In the genomic region with DNA sequence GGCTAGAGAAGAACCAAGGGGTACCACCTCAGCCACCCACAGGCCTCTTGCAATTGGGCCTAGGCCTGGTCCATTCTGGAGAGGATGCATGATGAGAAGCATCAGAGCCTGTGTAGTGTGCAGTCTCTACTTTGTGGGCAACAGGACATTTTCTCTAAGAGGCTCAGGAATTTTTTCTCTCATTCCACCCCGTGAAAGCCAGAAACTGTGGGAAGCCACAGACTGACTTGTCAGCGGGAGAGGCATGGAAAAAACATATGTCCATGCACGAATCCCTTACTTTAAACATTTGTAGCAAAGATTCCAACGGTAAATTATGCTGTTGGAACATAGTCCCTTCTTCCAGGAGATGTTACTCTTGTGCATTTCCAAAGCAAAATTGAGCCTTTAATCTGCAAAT, we compare ENCODE assay signal across 18 cellular contexts.
DNase-seq lines count a peak whose midpoint lies in the region; ATAC-seq, FAIRE-seq and TF ChIP-seq lines count a peak whose summit lies in the region.
"Had no signal": no experiment of that assay in that cellular context is flagged by ENCODE, and none has a peak within 500 bp of the region (broad histone marks: within the 10 kb centered on the region; RNA-seq: fewer than 3 reads in every experiment).

No MANE protein-coding gene starts in this region.

- intact Hi-C loops in left ventricle myocardium superior (cut with micrococcal nuclease) = no loop called here
- intact Hi-C loops in Right ventricle myocardium inferior (cut with DNase I) = no loop called here
- intact Hi-C loops in transverse colon (cut with DNase I; ENCODE audit: low total_unique reads) = no loop called here

- peaks cover 21 to 36% of the 10 kb centered on the region in 2 donors for H3K4me1 Mint-ChIP-seq in effector memory CD8-positive, alpha-beta T cell (ENCODE audit: low read depth in 2 of 2)
- peaks cover 9% of the 10 kb centered on the region for H3K4me1 Mint-ChIP-seq in nephron progenitor cell

- H3K27ac Mint-ChIP-seq in effector memory CD8-positive, alpha-beta T cell = peak overlapping the region; percentile 72 to 84
- H3K27ac Mint-ChIP-seq in nephron progenitor cell = peak overlapping the region; percentile 91

- DNase-seq in left ventricle myocardium superior = no peak
- DNase-seq in Right ventricle myocardium inferior (ENCODE audit: missing footprints) = no peak
- no peak for DNase-seq in effector memory CD8-positive, alpha-beta T cell
- DNase-seq in nephron progenitor cell = no peak
- DNase-seq in transverse colon = no peak
- DNase-seq in D721Med (ENCODE audit: insufficient read length, low spot score) = no peak
- DNase-seq in DMS79 (lab: John Stamatoyannopoulos, UW) = no peak
- DNase-seq in HCEC 1CT = no peak
- DNase-seq: activated CD4-positive, alpha-beta T cell treated with anti-CD3 and anti-CD28 coated beads for 4 hours; activated gamma-delta T cell; AML-193; caudate nucleus; hypothalamus; NCI-H2107; NCI-H748 treated with DMSO at 0.1 percent for 48 hours; ovary; RPMI8226 had no signal

- H3K4me3 Mint-ChIP-seq in effector memory CD8-positive, alpha-beta T cell = peak overlapping the region in 1 of 2 donors; percentile 47
- H3K4me3 Mint-ChIP-seq in nephron progenitor cell = no peak overlapping the region

- no peak for TF ChIP-seq POLR2A in transverse colon (IDR thresholded peaks at IDR 0.05)

- no peak for FAIRE-seq in D721Med (lab: Jason Lieb, UNC)
- FAIRE-seq: urothelium cell line had no signal

- no peaks in the 10 kb centered on the region for H3K27me3 ChIP-seq in transverse colon
- H3K27me3 ChIP-seq: ovary had no signal

- no peak for TF ChIP-seq EP300 in transverse colon (IDR thresholded peaks at IDR 0.05; ENCODE audit: low read depth)

- H3K27me3 Mint-ChIP-seq in effector memory CD8-positive, alpha-beta T cell = no peaks in the 10 kb centered on the region
- no peaks in the 10 kb centered on the region for H3K27me3 Mint-ChIP-seq in nephron progenitor cell (ENCODE audit: low read depth, poor library complexity)

- ATAC-seq in left ventricle myocardium superior (peak; percentile 11), Right ventricle myocardium inferior (no peak)
- ATAC-seq in effector memory CD8-positive, alpha-beta T cell (replicated peaks) = no peak

- H3K4me3 ChIP-seq in transverse colon = no peak overlapping the region
- H3K4me3 ChIP-seq: ovary had no signal

- 79 to 100% methylated on average over 1 to 4 of the region's 4 CpGs for WGBS in transverse colon (ENCODE audit: low coverage in 1 of 2), 2 donors

- peaks cover 17% of the 10 kb centered on the region for H3K36me3 Mint-ChIP-seq in effector memory CD8-positive, alpha-beta T cell (ENCODE audit: insufficient read depth)
- peaks cover 22% of the 10 kb centered on the region for H3K36me3 Mint-ChIP-seq in nephron progenitor cell (ENCODE audit: low read depth)

- H3K4me1 ChIP-seq in transverse colon = peaks cover 0 to 7% (median 3%) of the 10 kb centered on the region in 4 donors

- no peak for TF ChIP-seq CTCF in nephron progenitor cell (IDR thresholded peaks at IDR 0.05)
- TF ChIP-seq CTCF in transverse colon (IDR thresholded peaks at IDR 0.05) = no peak
- TF ChIP-seq CTCF in D721Med (IDR thresholded peaks at IDR 0.05; ENCODE audit: insufficient read depth, missing control alignments) = no peak

- in situ Hi-C loops in transverse colon (cut with MboI; ENCODE audit: low pct_ligation_motif_present in 1 of 4, low pct_unique_long_range_greater_than_20kb in 1 of 4, low sequenced_read_pairs in 3 of 4) = loop anchor here in 1 of 4 donors (25.0 kb wide), 1 partner anchor 111 kb away; no protein-coding TSS in a partner anchor

- H3K9me3 Mint-ChIP-seq in effector memory CD8-positive, alpha-beta T cell = no peaks in the 10 kb centered on the region
- H3K9me3 Mint-ChIP-seq in nephron progenitor cell = no peaks in the 10 kb centered on the region

- H3K9me3 ChIP-seq in transverse colon = no peaks in the 10 kb centered on the region
- H3K9me3 ChIP-seq: ovary had no signal

- H3K36me3 ChIP-seq in transverse colon = peaks cover 0 to 5% (median 0%) of the 10 kb centered on the region in 4 donors
- H3K36me3 ChIP-seq: ovary had no signal

- H3K27ac ChIP-seq in transverse colon = peak overlapping the region in 3 of 4 donors; percentile 3 to 41 (median 4)
- H3K27ac ChIP-seq: ovary had no signal
